ENCODE assay signal across 16 cellular contexts in genomic region chr7:51246258-51247245, GRCh38.
A peak's percentile ranks its signal among the peaks of the same experiment; 100 is the strongest.
DNase-seq lines count a peak whose midpoint lies in the region; ATAC-seq and FAIRE-seq lines count a peak whose summit lies in the region.
"Had no signal": no experiment of that assay in that cellular context is flagged by ENCODE, and none has a peak within 500 bp of the region (broad histone marks: within the 10 kb centered on the region; RNA-seq: fewer than 3 reads in every experiment).

No MANE protein-coding gene starts in this region.

- DNase-seq in NCI-H345 (lab: John Stamatoyannopoulos, UW) (peak; percentile 36), NCI-H345 treated with DMSO at 0.1 percent for 48 hours (lab: John Stamatoyannopoulos, UW; ENCODE audit: unreplicated experiment) (no peak), cerebellum (ENCODE audit: low spot score) (peak; percentile 87), medulla oblongata (ENCODE audit: extremely low spot score) (peak; percentile 91), urothelium cell line (ENCODE audit: low spot score) (no peak), NCI-H524 treated with DMSO at 0.1 percent for 48 hours (lab: John Stamatoyannopoulos, UW) (no peak)
- DNase-seq: activated gamma-delta T cell treated with Interleukin-2 at 50 U/mL for 16 hours; brain microvascular endothelial cell; GDM1; naive thymus-derived CD4-positive, alpha-beta T cell; NCI-H1436; sigmoid colon; stimulated activated naive CD4-positive, alpha-beta T cell had no signal

- peak; percentile 27 for FAIRE-seq in urothelium cell line (lab: Jason Lieb, UNC)
- FAIRE-seq: A204.1 had no signal

- ATAC-seq in HG03354 (IDR thresholded peaks at IDR 0.05; ENCODE audit: poor library complexity, severe bottlenecking, unreplicated experiment), result no peak
- ATAC-seq in GM18868 (IDR thresholded peaks at IDR 0.05; ENCODE audit: unreplicated experiment), result no peak
- ATAC-seq: naive thymus-derived CD4-positive, alpha-beta T cell had no signal

Comparison
In these comparisons a context has a peak if more than half of its experiments do, and no peak if none do; other contexts are left out.
1. DNase-seq: peak in NCI-H345 (single experiment), cerebellum (single experiment) and medulla oblongata (single experiment); none in NCI-H345 treated with DMSO at 0.1 percent for 48 hours (single experiment), urothelium cell line (single experiment) and NCI-H524 treated with DMSO at 0.1 percent for 48 hours (single experiment).